Comparison of ENCODE assay signal across 11 cellular contexts in genomic region chr11:29293825-29294224, GRCh38.
DNase-seq lines count a peak whose midpoint lies in the region; ATAC-seq and TF ChIP-seq lines count a peak whose summit lies in the region.
"Had no signal": no experiment of that assay in that cellular context is flagged by ENCODE, and none has a peak within 500 bp of the region (broad histone marks: within the 10 kb centered on the region; RNA-seq: fewer than 3 reads in every experiment).

No MANE protein-coding gene starts in this region.

- TF ChIP-seq POLR2A in Peyer's patch (IDR thresholded peaks at IDR 0.05) (no peak), lower leg skin (IDR thresholded peaks at IDR 0.05) (no peak)

- WGBS in lower leg skin, 2 donors: 15% methylated on average over 3 of the region's 3 CpGs

- intact Hi-C loops in lower leg skin (cut with DNase I; ENCODE audit: low total_unique reads): no loop called here

- no peak for TF ChIP-seq CTCF in GM10266 (IDR thresholded peaks at IDR 0.05; ENCODE audit: control insufficient read depth, insufficient read depth, low read depth, missing control alignments)
- no peak for TF ChIP-seq CTCF in fibroblast of villous mesenchyme (IDR thresholded peaks at IDR 0.05; ENCODE audit: insufficient read depth, low read depth, low read length)
- TF ChIP-seq CTCF in Peyer's patch (IDR thresholded peaks at IDR 0.05): no peak
- no peak for TF ChIP-seq CTCF in lower leg skin (IDR thresholded peaks at IDR 0.05)

- no peaks in the 10 kb centered on the region for H3K9me3 ChIP-seq in Peyer's patch
- H3K9me3 ChIP-seq: mucosa of descending colon had no signal

- no peaks in the 10 kb centered on the region for H3K36me3 ChIP-seq in Peyer's patch

- DNase-seq in GM10266 (ENCODE audit: extremely low spot score): peak; percentile 4
- peak; percentile 21 for DNase-seq in HPDE6-E6E7 (ENCODE audit: extremely low spot score)
- DNase-seq in fibroblast of villous mesenchyme (ENCODE audit: low read depth): peak; percentile 74
- no peak for DNase-seq in Peyer's patch
- no peak for DNase-seq in activated CD4-positive, alpha-beta T cell treated with anti-CD3 and anti-CD28 coated beads, Interleukin-2, amount 50 U/mL, for 48 hours
- no peak for DNase-seq in stimulated activated CD4-positive, alpha-beta T cell treated with anti-CD3 and anti-CD28 coated beads, Interleukin-15, amount 100 ng/mL, for 24 hours
- no peak for DNase-seq in lower leg skin (ENCODE audit: low spot score in 2 of 2)
- DNase-seq: activated naive CD4-positive, alpha-beta T cell treated with anti-CD3 and anti-CD28 coated beads, Interleukin-2, amount 10 ng/mL, durations not matched to agents 7 days and 5 days; mucosa of descending colon; stimulated activated naive CD4-positive, alpha-beta T cell had no signal

- no peaks in the 10 kb centered on the region for H3K4me1 ChIP-seq in Peyer's patch

- no peak overlapping the region for H3K27ac ChIP-seq in Peyer's patch

- peak; percentile 82 for ATAC-seq in GM21737 (IDR thresholded peaks at IDR 0.05; ENCODE audit: unreplicated experiment)
- ATAC-seq: mucosa of descending colon had no signal

- H3K27me3 ChIP-seq in Peyer's patch: no peaks in the 10 kb centered on the region

- H3K4me3 ChIP-seq in fibroblast of villous mesenchyme (ENCODE audit: low read depth, low read length): no peak overlapping the region
- no peak overlapping the region for H3K4me3 ChIP-seq in Peyer's patch
- H3K4me3 ChIP-seq in lower leg skin (ENCODE audit: low read depth, poor library complexity, severe bottlenecking): no peak overlapping the region
- H3K4me3 ChIP-seq: mucosa of descending colon had no signal

Comparison
In these comparisons a context has a peak if more than half of its experiments do, and no peak if none do; other contexts are left out.
1. DNase-seq: peak in GM10266 (single experiment), HPDE6-E6E7 (single experiment) and fibroblast of villous mesenchyme (single experiment); none in Peyer's patch (0 of 3), activated CD4-positive, alpha-beta T cell treated with anti-CD3 and anti-CD28 coated beads, Interleukin-2, amount 50 U/mL, for 48 hours (0 of 2), stimulated activated CD4-positive, alpha-beta T cell treated with anti-CD3 and anti-CD28 coated beads, Interleukin-15, amount 100 ng/mL, for 24 hours (single experiment) and lower leg skin (0 of 2).